9 cellular contexts compared by ENCODE assay signal in genomic region chr6:70955441-70956190, GRCh38. TPM values are rescaled to one million over a fixed set of nuclear protein-coding genes. Genes with fewer than 3 reads are reported as not detected.
A peak's percentile ranks its signal among the peaks of the same experiment; 100 is the strongest.
DNase-seq lines count a peak whose midpoint lies in the region; ATAC-seq and TF ChIP-seq lines count a peak whose summit lies in the region.
"Had no signal": no experiment of that assay in that cellular context is flagged by ENCODE, and none has a peak within 500 bp of the region (broad histone marks: within the 10 kb centered on the region; RNA-seq: fewer than 3 reads in every experiment).

No MANE protein-coding gene starts in this region.

- peak overlapping the region; percentile 75 for H3K4me3 Mint-ChIP-seq in activated T-cell treated with anti-CD3 and anti-CD28 coated beads, Interleukin-2, amount 50 U/mL, for 4 hours
- H3K4me3 Mint-ChIP-seq in naive B cell, result peak overlapping the region; percentile 55 to 89 (median 82)

- H3K4me1 Mint-ChIP-seq in activated T-cell treated with anti-CD3 and anti-CD28 coated beads, Interleukin-2, amount 50 U/mL, for 4 hours (ENCODE audit: low read depth), result peaks cover 10% of the 10 kb centered on the region
- peaks cover 13 to 26% (median 21%) of the 10 kb centered on the region in 3 donors for H3K4me1 Mint-ChIP-seq in naive B cell

- TF ChIP-seq CTCF in OCI-LY7 (conservative IDR thresholded peaks at IDR 0.05; ENCODE audit: low read length), result peak; percentile 76
- peak; percentile 61 to 69 for TF ChIP-seq CTCF in fibroblast of lung (conservative IDR thresholded peaks at IDR 0.05 in 1 of 2, IDR thresholded peaks at IDR 0.05 in 1 of 2; ENCODE audit: low read depth in 1 of 2, low read length in 2 of 2)

- CTCF ChIA-PET in OCI-LY7 (lab: Charles Lee; ENCODE audit: unreplicated experiment), result no interaction called here

- H3K36me3 ChIP-seq in OCI-LY7 (ENCODE audit: insufficient read depth, low read length) (no peaks in the 10 kb centered on the region), fibroblast of lung (ENCODE audit: control insufficient read depth, insufficient read depth, low read length) (no peaks in the 10 kb centered on the region)

- POLR2A ChIA-PET in OCI-LY7 (lab: Charles Lee), result no interaction called here

- no peaks in the 10 kb centered on the region for H3K79me2 ChIP-seq in OCI-LY7 (ENCODE audit: insufficient read depth, low read depth, low read length)
- no peaks in the 10 kb centered on the region for H3K79me2 ChIP-seq in fibroblast of lung (ENCODE audit: control insufficient read depth, insufficient read depth, low read length)

- H3K27ac ChIP-seq in OCI-LY7 (ENCODE audit: low read depth, low read length, poor library complexity, severe bottlenecking), result no peak overlapping the region
- H3K27ac ChIP-seq in fibroblast of lung (ENCODE audit: insufficient read depth, low read length), result no peak overlapping the region

- ATAC-seq in GM21447 (IDR thresholded peaks at IDR 0.05; ENCODE audit: unreplicated experiment), result peak; percentile 92
- peak; percentile 94 for ATAC-seq in activated T-cell treated with anti-CD3 and anti-CD28 coated beads, Interleukin-2, amount 50 U/mL, for 4 hours
- peak; percentile 91 to 95 for ATAC-seq in naive B cell (ENCODE audit: low read depth in 2 of 2)

- H3K9me3 Mint-ChIP-seq in activated T-cell treated with anti-CD3 and anti-CD28 coated beads, Interleukin-2, amount 50 U/mL, for 4 hours, result no peaks in the 10 kb centered on the region
- H3K9me3 Mint-ChIP-seq in naive B cell, result no peaks in the 10 kb centered on the region

- H3K27ac Mint-ChIP-seq in naive B cell, result no peak overlapping the region

- DNase-seq in D341Med (ENCODE audit: low spot score) (peak; percentile 94), HUDEP-2 (lab: John Stamatoyannopoulos, UW; ENCODE audit: unreplicated experiment in 76 of 76) (peak in 71 of 76 experiments; percentile 14 to 91 (median 73)), OCI-LY7 (ENCODE audit: low spot score) (peak; percentile 59), fibroblast of lung (ENCODE audit: low read depth in 2 of 2) (peak; percentile 66 to 69), naive B cell (peak; percentile 74)
- peak; percentile 80 for DNase-seq in activated T-cell treated with anti-CD3 and anti-CD28 coated beads, Interleukin-2, amount 50 U/mL, for 4 hours
- peak; percentile 78 for DNase-seq in stimulated activated CD8-positive, alpha-beta memory T cell treated with anti-CD3 and anti-CD28 coated beads, Interleukin-7, amount 100 ng/mL, for 24 hours (ENCODE audit: low read depth)

- H3K4me1 ChIP-seq in OCI-LY7 (ENCODE audit: insufficient read depth, low read length, poor library complexity, severe bottlenecking) (no peaks in the 10 kb centered on the region), fibroblast of lung (ENCODE audit: control insufficient read depth, extremely low read depth, insufficient read depth, low read length) (peaks cover 2% of the 10 kb centered on the region)

- H3K9me3 ChIP-seq in OCI-LY7 (ENCODE audit: low read length) (no peaks in the 10 kb centered on the region), fibroblast of lung (ENCODE audit: control insufficient read depth, insufficient read depth, low read depth, low read length) (no peaks in the 10 kb centered on the region)

- no peaks in the 10 kb centered on the region for H3K36me3 Mint-ChIP-seq in activated T-cell treated with anti-CD3 and anti-CD28 coated beads, Interleukin-2, amount 50 U/mL, for 4 hours (ENCODE audit: insufficient read depth)
- no peaks in the 10 kb centered on the region for H3K36me3 Mint-ChIP-seq in naive B cell

- intact Hi-C loops in OCI-LY7 (cut with micrococcal nuclease; ENCODE audit: unreplicated experiment), result loop anchor here (2.0 kb wide), 1 partner anchor 247 kb away; no protein-coding TSS in a partner anchor

- H3K4me2 ChIP-seq in OCI-LY7 (ENCODE audit: low read length), result peak overlapping the region; percentile 39; the same call in 1 of the 2 replicates
- peak overlapping the region; percentile 80 for H3K4me2 ChIP-seq in fibroblast of lung (ENCODE audit: extremely low read depth, insufficient read depth, low read length)

- H3K27me3 Mint-ChIP-seq in activated T-cell treated with anti-CD3 and anti-CD28 coated beads, Interleukin-2, amount 50 U/mL, for 4 hours (ENCODE audit: low read depth), result peaks cover 54% of the 10 kb centered on the region
- H3K27me3 Mint-ChIP-seq in naive B cell, result peaks cover 46 to 83% (median 64%) of the 10 kb centered on the region in 3 donors

- H4K20me1 ChIP-seq in OCI-LY7 (ENCODE audit: insufficient read depth, low read length) (no peaks in the 10 kb centered on the region), fibroblast of lung (ENCODE audit: control insufficient read depth, extremely low read depth, insufficient read depth, low read length) (no peaks in the 10 kb centered on the region)

- peaks cover 22% of the 10 kb centered on the region for H3K27me3 ChIP-seq in fibroblast of lung (ENCODE audit: control insufficient read depth, insufficient read depth, low read length)

- H3K9ac ChIP-seq in fibroblast of lung (ENCODE audit: insufficient read depth, low read length), result no peak overlapping the region

- H2AFZ ChIP-seq in OCI-LY7 (ENCODE audit: low read length), result no peak overlapping the region
- no peak overlapping the region for H2AFZ ChIP-seq in fibroblast of lung (ENCODE audit: low read length)

- H3K9me2 ChIP-seq in OCI-LY7 (ENCODE audit: insufficient read depth, low read length), result no peaks in the 10 kb centered on the region

- H3K4me3 ChIP-seq in OCI-LY7 (ENCODE audit: low read depth, low read length, poor library complexity, severe bottlenecking) (no peak overlapping the region), fibroblast of lung (replicated peaks in 1 of 4; ENCODE audit: control extremely low read depth in 1 of 4, insufficient read depth in 1 of 4, low read depth in 3 of 4, low read length in 4 of 4) (peak overlapping the region; percentile 8 to 52 (median 39))

- BruUV-seq in OCI-LY7 (replicated peaks; lab: Mats Ljungman, UMichigan), result no TSS peak

RNA-seq across cellular contexts. Expression of gene B3GAT2, which starts 1.2 kb away (rescaled TPM):
- not detected in 2 replicates for total RNA-seq in OCI-LY7 (2014; rRNA removed; shearing (Covaris generic))
- total RNA-seq in OCI-LY7 (2022), result not detected in 2 replicates
- total RNA-seq in activated T-cell treated with anti-CD3 and anti-CD28 coated beads, Interleukin-2, amount 50 U/mL, for 4 hours, result under 1 TPM; 0.05 to 0.13 (median 0.08) TPM
- total RNA-seq in fibroblast of lung, result not detected in 2 replicates
- not detected in 2 replicates for polyA plus RNA-seq in fibroblast of lung
- 0.06 and 0.07 TPM in 2 replicates for polyA plus RNA-seq in fibroblast of lung (2012)
- polyA minus RNA-seq in fibroblast of lung (ENCODE audit: low replicate concordance), result not detected in 2 replicates
- polyA plus RNA-seq in naive B cell (ENCODE audit: low read depth in 6 of 6), result under 1 TPM; 0.07 to 0.93 (median 0.21) TPM
- total RNA-seq: subcutaneous adipose tissue had no signal
